19 cellular contexts compared by ENCODE assay signal in genomic region chr3:96319176-96319575, GRCh38.
DNase-seq lines count a peak whose midpoint lies in the region; ATAC-seq and TF ChIP-seq lines count a peak whose summit lies in the region.
"Had no signal": no experiment of that assay in that cellular context is flagged by ENCODE, and none has a peak within 500 bp of the region (broad histone marks: within the 10 kb centered on the region; RNA-seq: fewer than 3 reads in every experiment).

No MANE protein-coding gene starts in this region.

- H3K36me3 Mint-ChIP-seq in T-cell, result no peaks in the 10 kb centered on the region

- H3K4me1 ChIP-seq in suprapubic skin, result no peaks in the 10 kb centered on the region
- H3K4me1 ChIP-seq: SJCRH30 had no signal

- POLR2A ChIA-PET in T-cell (lab: Charles Lee), result no interaction called here

- TF ChIP-seq EP300 in suprapubic skin (IDR thresholded peaks at IDR 0.05), result no peak

- H3K9me3 ChIP-seq in suprapubic skin, result no peaks in the 10 kb centered on the region
- H3K9me3 ChIP-seq: SJCRH30 had no signal

- H3K27ac ChIP-seq in suprapubic skin, result no peak overlapping the region
- H3K27ac ChIP-seq: 22Rv1, KMS-11, PC-9, SJCRH30 had no signal

- no peaks in the 10 kb centered on the region for H3K36me3 ChIP-seq in suprapubic skin
- H3K36me3 ChIP-seq: SJCRH30 had no signal

- H3K4me3 Mint-ChIP-seq in T-cell, result no peak overlapping the region
- H3K4me3 Mint-ChIP-seq: B cell; CD4-positive, alpha-beta T cell; H9 had no signal

- H3K27me3 ChIP-seq in suprapubic skin, result no peaks in the 10 kb centered on the region
- H3K27me3 ChIP-seq: SJCRH30 had no signal

- no peaks in the 10 kb centered on the region for H3K27me3 Mint-ChIP-seq in T-cell
- H3K27me3 Mint-ChIP-seq: B cell; CD4-positive, alpha-beta T cell had no signal

- H3K4me1 Mint-ChIP-seq in T-cell, result no peaks in the 10 kb centered on the region
- H3K4me1 Mint-ChIP-seq: B cell had no signal

- TF ChIP-seq POLR2A in NB4 (IDR thresholded peaks at IDR 0.05; ENCODE audit: extremely low read depth, insufficient read length) (no peak), suprapubic skin (IDR thresholded peaks at IDR 0.05) (no peak)

- 21% methylated on average over 1 of the region's 1 CpG for WGBS in suprapubic skin

- TF ChIP-seq CTCF in NB4 (IDR thresholded peaks at IDR 0.05; ENCODE audit: low read depth, low read length), result no peak
- TF ChIP-seq CTCF in fibroblast of villous mesenchyme (IDR thresholded peaks at IDR 0.05; ENCODE audit: insufficient read depth, low read depth, low read length), result no peak
- TF ChIP-seq CTCF in suprapubic skin (IDR thresholded peaks at IDR 0.05), result no peak

- H3K9me3 Mint-ChIP-seq in T-cell, result peaks cover 6 to 11% (median 10%) of the 10 kb centered on the region in 3 donors
- H3K9me3 Mint-ChIP-seq: H9 had no signal

- peak; percentile 56 for DNase-seq in DMS 273 (lab: John Stamatoyannopoulos, UW; ENCODE audit: unreplicated experiment)
- DNase-seq in DMS 273 treated with DMSO at 0.1 percent for 48 hours (lab: John Stamatoyannopoulos, UW), result no peak
- peak; percentile 0 for DNase-seq in NB4 (ENCODE audit: low read depth)
- peak; percentile 94 for DNase-seq in OCI-M1 (lab: John Stamatoyannopoulos, UW)
- peak; percentile 2 for DNase-seq in fibroblast of villous mesenchyme (ENCODE audit: low read depth)
- no peak for DNase-seq in suprapubic skin (ENCODE audit: low spot score in 2 of 2)
- no peak for DNase-seq in T-cell
- DNase-seq in NCI-H1092 treated with DMSO at 0.1 percent for 48 hours (lab: John Stamatoyannopoulos, UW), result no peak
- DNase-seq: CD4-positive, alpha-beta T cell; H9; NCI-H1092; NCI-H1694 treated with DMSO at 0.1 percent for 48 hours; NCI-H510A treated with DMSO at 0.1 percent for 48 hours; PC-9 had no signal

- no peak overlapping the region for H3K4me3 ChIP-seq in NB4 (ENCODE audit: low read depth, low read length)
- no peak overlapping the region for H3K4me3 ChIP-seq in fibroblast of villous mesenchyme (ENCODE audit: low read depth, low read length)
- H3K4me3 ChIP-seq in suprapubic skin, result no peak overlapping the region
- H3K4me3 ChIP-seq: PC-9, SJCRH30 had no signal

- ATAC-seq in T-cell (replicated peaks in 1 of 4), result no peak
- ATAC-seq: HepG2 had no signal

- no peak overlapping the region for H3K27ac Mint-ChIP-seq in T-cell
- H3K27ac Mint-ChIP-seq: B cell; CD4-positive, alpha-beta T cell; H9 had no signal

- CTCF ChIA-PET in T-cell (lab: Charles Lee), result no interaction called here

Comparison
In these comparisons a context has a peak if more than half of its experiments do, and no peak if none do; other contexts are left out.
1. DNase-seq: peak in DMS 273 (single experiment), NB4 (single experiment), OCI-M1 (single experiment) and fibroblast of villous mesenchyme (single experiment); none in DMS 273 treated with DMSO at 0.1 percent for 48 hours (single experiment), suprapubic skin (0 of 2), T-cell (0 of 34) and NCI-H1092 treated with DMSO at 0.1 percent for 48 hours (single experiment).